ENCODE assay signal across 8 cellular contexts in the genomic region with DNA sequence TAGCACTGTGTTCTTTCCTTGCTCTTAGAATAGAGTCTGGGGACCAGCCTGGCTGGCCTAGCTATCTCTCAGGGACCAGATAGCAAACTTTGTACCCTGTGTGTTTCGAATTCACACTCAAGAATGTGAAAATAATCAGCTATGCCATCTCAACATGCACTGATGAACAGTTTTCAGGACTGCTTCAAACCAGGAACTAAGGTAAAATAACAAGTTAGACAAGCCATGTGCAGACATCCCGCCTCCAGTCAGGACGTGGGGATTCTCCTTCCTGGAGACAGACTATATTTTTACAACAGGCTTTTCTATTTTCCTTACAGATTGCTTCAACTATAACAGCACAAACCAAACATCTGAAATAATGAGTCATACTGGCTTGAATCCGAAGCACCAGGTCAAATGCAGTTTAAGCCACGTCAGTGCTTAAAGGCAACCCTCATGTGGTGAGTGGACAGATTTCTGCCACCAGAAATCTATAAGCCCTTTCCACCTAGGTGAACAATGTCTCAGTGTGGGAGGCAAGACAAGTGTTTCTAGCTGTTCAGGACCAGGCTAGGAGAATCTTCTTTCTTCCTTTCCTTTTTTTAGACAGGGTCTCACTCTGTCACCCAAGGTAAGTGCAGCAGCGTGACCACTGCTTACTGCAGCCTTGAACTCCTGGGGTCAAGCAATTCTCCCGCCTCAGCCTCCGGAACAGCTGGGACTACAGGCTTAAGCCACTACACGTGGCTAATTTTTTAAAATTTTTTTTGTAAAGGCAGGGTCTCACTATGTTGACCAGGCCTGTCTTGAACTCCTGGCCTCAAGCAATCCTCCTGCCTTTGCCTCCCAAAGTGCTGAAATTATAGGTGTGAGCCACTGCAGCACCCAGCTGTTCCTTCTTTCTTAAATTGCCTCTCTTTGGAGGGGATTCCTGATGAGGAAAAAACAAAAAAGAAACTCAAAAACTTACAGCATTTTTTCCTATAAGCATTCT. TPM values are rescaled to one million over a fixed set of nuclear protein-coding genes. Genes with fewer than 3 reads are reported as not detected.
DNase-seq lines count a peak whose midpoint lies in the region; ATAC-seq and TF ChIP-seq lines count a peak whose summit lies in the region.

No MANE protein-coding gene starts in this region.

- peaks cover 24% of the 10 kb centered on the region for H3K36me3 ChIP-seq in RWPE2 (ENCODE audit: low read depth)

- no peaks in the 10 kb centered on the region for H3K9me3 ChIP-seq in RWPE2 (ENCODE audit: severe bottlenecking)

- H3K27ac ChIP-seq in RWPE2 (ENCODE audit: poor library complexity, severe bottlenecking): peak overlapping the region; percentile 75

- H3K4me1 ChIP-seq in RWPE2 (ENCODE audit: insufficient read depth, poor library complexity, severe bottlenecking): peaks cover 71% of the 10 kb centered on the region

- no peaks in the 10 kb centered on the region for H3K27me3 ChIP-seq in RWPE2 (ENCODE audit: insufficient read depth, poor library complexity, severe bottlenecking)

- TF ChIP-seq CTCF in RWPE2 (IDR thresholded peaks at IDR 0.05; ENCODE audit: poor library complexity, severe bottlenecking) (peak; percentile 4), fibroblast of villous mesenchyme (IDR thresholded peaks at IDR 0.05; ENCODE audit: insufficient read depth, low read depth, low read length) (no peak)

- ATAC-seq in RWPE2 (ENCODE audit: low read depth): peak; percentile 80
- ATAC-seq in HG02610 (IDR thresholded peaks at IDR 0.05; ENCODE audit: unreplicated experiment): no peak

- DNase-seq in EH (ENCODE audit: low read depth) (peak; percentile 98), RWPE2 (ENCODE audit: low spot score) (peak; percentile 68), fibroblast of villous mesenchyme (ENCODE audit: low read depth) (peak; percentile 99), pulmonary artery endothelial cell (ENCODE audit: low read depth, low spot score) (peak; percentile 95), NCI-H69 (lab: John Stamatoyannopoulos, UW) (no peak), cerebellar cortex (ENCODE audit: low spot score) (no peak)
- no peak for DNase-seq in stimulated activated CD4-positive, alpha-beta T cell treated with anti-CD3 and anti-CD28 coated beads, Interleukin-2, amount 100 ng/mL, for 24 hours

- no peak overlapping the region for H3K4me3 ChIP-seq in RWPE2 (ENCODE audit: severe bottlenecking)
- no peak overlapping the region for H3K4me3 ChIP-seq in fibroblast of villous mesenchyme (ENCODE audit: low read depth, low read length)

RNA-seq across cellular contexts. Expression of a gene that starts 53.3 kb away (rescaled TPM):
- 35.0 and 44.1 TPM in 2 replicates for total RNA-seq in fibroblast of villous mesenchyme
- 40.0 and 56.3 TPM in 2 replicates for total RNA-seq in pulmonary artery endothelial cell

Comparison
In these comparisons a context has a peak if more than half of its experiments do, and no peak if none do; other contexts are left out.
1. DNase-seq: peak in EH (single experiment), RWPE2 (single experiment), fibroblast of villous mesenchyme (single experiment) and pulmonary artery endothelial cell (single experiment); none in NCI-H69 (single experiment), cerebellar cortex (single experiment) and stimulated activated CD4-positive, alpha-beta T cell treated with anti-CD3 and anti-CD28 coated beads, Interleukin-2, amount 100 ng/mL, for 24 hours (0 of 2).